Comparison of ENCODE assay signal across 7 cellular contexts in the genomic region with DNA sequence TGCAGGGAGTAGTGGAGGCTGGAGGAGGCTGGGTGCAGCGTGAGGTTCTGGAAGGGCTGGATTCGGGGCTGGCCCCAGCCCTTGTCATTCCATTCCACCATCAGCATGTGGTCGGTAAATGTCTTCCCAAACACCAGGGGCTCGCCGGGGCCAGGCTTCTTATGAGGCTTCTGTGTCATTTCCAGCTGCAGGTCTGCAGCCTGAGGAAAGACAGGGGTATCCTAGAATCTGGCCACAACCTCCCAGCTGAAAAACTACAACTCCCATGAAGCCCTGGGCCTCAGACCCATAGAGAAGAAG. TPM values are rescaled to one million over a fixed set of nuclear protein-coding genes. Genes with fewer than 3 reads are reported as not detected.
A peak's percentile ranks its signal among the peaks of the same experiment; 100 is the strongest.
DNase-seq lines count a peak whose midpoint lies in the region; ATAC-seq and TF ChIP-seq lines count a peak whose summit lies in the region.
"Had no signal": no experiment of that assay in that cellular context is flagged by ENCODE, and none has a peak within 500 bp of the region (broad histone marks: within the 10 kb centered on the region; RNA-seq: fewer than 3 reads in every experiment).

No MANE protein-coding gene starts in this region.

- TF ChIP-seq CTCF in foreskin fibroblast (IDR thresholded peaks at IDR 0.05; ENCODE audit: low read depth, low read length): no peak

- no peak overlapping the region for H3K4me3 ChIP-seq in H7 (ENCODE audit: insufficient read depth, low read depth, low read length)
- H3K4me3 ChIP-seq in foreskin fibroblast (ENCODE audit: low read depth in 1 of 2, low read length in 2 of 2): no peak overlapping the region

- intact Hi-C loops in Right ventricle myocardium inferior (cut with DNase I): no loop called here

- H3K36me3 ChIP-seq in H7 (replicated peaks; ENCODE audit: control insufficient read depth, insufficient read depth, low read length): 0 out of 2 replicates have a peak, but pooled peaks cover 1% of the 10 kb centered on the region

- ATAC-seq in Right ventricle myocardium inferior: no peak

- DNase-seq in H7: peak; percentile 93
- DNase-seq in activated CD4-positive, alpha-beta T cell treated with anti-CD3 and anti-CD28 coated beads for 48 hours: peak; percentile 50
- DNase-seq in myocyte (ENCODE audit: low read depth): peak; percentile 34
- DNase-seq in COR-L47 (lab: John Stamatoyannopoulos, UW): no peak
- DNase-seq in foreskin fibroblast: no peak
- no peak for DNase-seq in Right ventricle myocardium inferior (ENCODE audit: missing footprints)

- peaks cover 6% of the 10 kb centered on the region; the same call in 1 of the 2 replicates for H3K27me3 ChIP-seq in H7 (ENCODE audit: control insufficient read depth, insufficient read depth, low read length)

RNA-seq across cellular contexts. Expression of gene BCAT2, which starts 4.4 kb away (rescaled TPM):
- total RNA-seq in H7 (2014; rRNA removed; shearing (Covaris generic)): 31.5 and 40.0 TPM in 2 replicates
- total RNA-seq in myocyte (29.7 and 34.1 TPM in 2 replicates), Right ventricle myocardium inferior (63.2 TPM)
- 30.4 TPM for polyA plus RNA-seq in myocyte (2012)

RNA-seq across cellular contexts. Expression of gene HSD17B14, which starts 29.8 kb away (rescaled TPM):
- 9.9 and 18.0 TPM in 2 replicates for total RNA-seq in H7 (2014; rRNA removed; shearing (Covaris generic))
- 0.59 TPM in 1 of 2 replicates, not detected in the other for total RNA-seq in myocyte
- 5.5 TPM for polyA plus RNA-seq in myocyte (2012)
- 1.0 TPM for total RNA-seq in Right ventricle myocardium inferior

RNA-seq across cellular contexts. Expression of gene FGF21, which starts 51.1 kb away (rescaled TPM):
- total RNA-seq in H7 (2014; rRNA removed; shearing (Covaris generic)): 0.35 TPM in 1 of 2 replicates, not detected in the other
- total RNA-seq in myocyte: not detected in 2 replicates
- not detected for polyA plus RNA-seq in myocyte (2012)
- total RNA-seq in Right ventricle myocardium inferior: not detected
- polyA plus RNA-seq: esophagus had no signal

RNA-seq across cellular contexts. Expression of gene FUT1, which starts 54.0 kb away (rescaled TPM):
- 6.1 and 8.2 TPM in 2 replicates for total RNA-seq in H7 (2014; rRNA removed; shearing (Covaris generic))
- total RNA-seq in myocyte: 0.03 and 0.05 TPM in 2 replicates
- polyA plus RNA-seq in myocyte (2012): 0.08 TPM
- 2.1 TPM for total RNA-seq in Right ventricle myocardium inferior

RNA-seq across cellular contexts. Expression of gene IZUMO1, which starts 59.8 kb away (rescaled TPM):
- 0.18 and 0.24 TPM in 2 replicates for total RNA-seq in H7 (2014; rRNA removed; shearing (Covaris generic))
- total RNA-seq in myocyte (0.08 TPM in 1 of 2 replicates, not detected in the other), Right ventricle myocardium inferior (0.49 TPM)
- polyA plus RNA-seq in myocyte (2012): not detected

Comparison
In these comparisons a context has a peak if more than half of its experiments do, and no peak if none do; other contexts are left out.
1. DNase-seq: peak in H7 (single experiment), activated CD4-positive, alpha-beta T cell treated with anti-CD3 and anti-CD28 coated beads for 48 hours (single experiment) and myocyte (single experiment); none in COR-L47 (single experiment), foreskin fibroblast (0 of 2) and Right ventricle myocardium inferior (single experiment).